30 cellular contexts compared by ENCODE assay signal in genomic region chr2:159103411-159103810, GRCh38.
"Had no signal": no experiment of that assay in that cellular context is flagged by ENCODE, and none has a peak within 500 bp of the region (broad histone marks: within the 10 kb centered on the region; RNA-seq: fewer than 3 reads in every experiment).

No MANE protein-coding gene starts in this region.

- H3K4me3 ChIP-seq: adrenal gland, breast epithelium, cardiac muscle cell, esophagus muscularis mucosa, gastroesophageal sphincter had no signal

- ATAC-seq: activated CD4-positive, alpha-beta T cell treated with anti-CD3 and anti-CD28 coated beads for 36 hours; activated CD8-positive, alpha-beta memory T cell treated with anti-CD3 and anti-CD28 coated beads, Interleukin-2, amount 10 ng/mL, durations not matched to agents 7 days and 5 days; activated CD8-positive, alpha-beta T cell treated with anti-CD3 and anti-CD28 coated beads, Interleukin-2, amount 10 ng/mL, durations not matched to agents 7 days and 5 days; activated naive CD8-positive, alpha-beta T cell treated with anti-CD3 and anti-CD28 coated beads, Interleukin-2, amount 50 U/mL, for 24 hours; effector memory CD8-positive, alpha-beta T cell; gastroesophageal sphincter; T-helper 17 cell had no signal

- H3K27ac ChIP-seq: breast epithelium, cardiac muscle cell, esophagus muscularis mucosa, gastroesophageal sphincter had no signal

- H3K9me3 ChIP-seq: adrenal gland, breast epithelium, esophagus muscularis mucosa, gastroesophageal sphincter had no signal

- H3K36me3 ChIP-seq: adrenal gland, breast epithelium, gastroesophageal sphincter had no signal

- H3K27me3 ChIP-seq: adrenal gland, breast epithelium, cardiac muscle cell, esophagus muscularis mucosa, gastroesophageal sphincter had no signal

- DNase-seq: activated CD4-positive, alpha-beta memory T cell treated with anti-CD3 and anti-CD28 coated beads for 36 hours; activated CD4-positive, alpha-beta T cell treated with anti-CD3 and anti-CD28 coated beads for 36 hours; activated CD4-positive, alpha-beta T cell treated with anti-CD3 and anti-CD28 coated beads, Interleukin-2, amount 10 ng/mL, durations not matched to agents 24 days and 14 days; activated CD4-positive, CD25-positive, alpha-beta regulatory T cell; activated CD4-positive, CD25-positive, alpha-beta regulatory T cell treated with anti-CD3 and anti-CD28 coated beads, Interleukin-2, amount 50 U/mL, for 72 hours; activated CD8-positive, alpha-beta memory T cell treated with anti-CD3 and anti-CD28 coated beads, Interleukin-2, amount 10 ng/mL, durations not matched to agents 7 days and 5 days; activated CD8-positive, alpha-beta memory T cell treated with anti-CD3 and anti-CD28 coated beads, Interleukin-2, amount 50 U/mL, for 4 hours; activated CD8-positive, alpha-beta T cell treated with anti-CD3 and anti-CD28 coated beads, Interleukin-2, amount 10 ng/mL, durations not matched to agents 7 days and 5 days; activated effector memory CD4-positive, alpha-beta T cell treated with anti-CD3 and anti-CD28 coated beads, Interleukin-2, amount 50 U/mL, for 16 hours; activated naive CD4-positive, alpha-beta T cell treated with anti-CD3 and anti-CD28 coated beads for 36 hours; activated naive CD8-positive, alpha-beta T cell treated with anti-CD3 and anti-CD28 coated beads for 36 hours; activated naive CD8-positive, alpha-beta T cell treated with anti-CD3 and anti-CD28 coated beads, Interleukin-2, amount 50 U/mL, for 24 hours; activated T-cell treated with anti-CD3 and anti-CD28 coated beads, Interleukin-2, amount 50 U/mL, for 1 hour; activated T-cell treated with anti-CD3 and anti-CD28 coated beads, Interleukin-2, amount 50 U/mL, for 48 hours; amygdala; aorta; cortex of kidney; dermis blood vessel endothelial cell; effector CD4-positive, alpha-beta T cell; effector memory CD8-positive, alpha-beta T cell; erythroblast; foreskin melanocyte; T-helper 1 cell; T-helper 17 cell; T1000 had no signal
